In genomic region chr1:68358439-68358838, GRCh38 we compare ENCODE assay signal across 16 cellular contexts.
DNase-seq lines count a peak whose midpoint lies in the region; ATAC-seq and TF ChIP-seq lines count a peak whose summit lies in the region.
"Had no signal": no experiment of that assay in that cellular context is flagged by ENCODE, and none has a peak within 500 bp of the region (broad histone marks: within the 10 kb centered on the region; RNA-seq: fewer than 3 reads in every experiment).

No MANE protein-coding gene starts in this region.

- H3K27ac Mint-ChIP-seq in progenitor cell of endocrine pancreas = no peak overlapping the region
- H3K27ac Mint-ChIP-seq: naive thymus-derived CD4-positive, alpha-beta T cell; T-cell had no signal

- H3K36me3 ChIP-seq in ACC112 (ENCODE audit: insufficient read depth, low read length) (no peaks in the 10 kb centered on the region), ascending aorta (no peaks in the 10 kb centered on the region), lung (ENCODE audit: control insufficient read depth in 2 of 2, insufficient read depth in 2 of 2, low read length in 2 of 2) (no peaks in the 10 kb centered on the region), HAP-1 (replicated peaks) (no peaks in the 10 kb centered on the region)
- H3K36me3 ChIP-seq: BE2C, breast epithelium, suprapubic skin had no signal

- H3K27me3 Mint-ChIP-seq in progenitor cell of endocrine pancreas = no peaks in the 10 kb centered on the region

- 39 to 44% methylated on average over 4 of the region's 4 CpGs for WGBS in lung, 2 donors

- no peaks in the 10 kb centered on the region for H3K36me3 Mint-ChIP-seq in progenitor cell of endocrine pancreas (ENCODE audit: insufficient read depth)
- H3K36me3 Mint-ChIP-seq: naive thymus-derived CD4-positive, alpha-beta T cell; T-cell had no signal

- no peak for DNase-seq in ascending aorta (ENCODE audit: low spot score in 2 of 2)
- no peak for DNase-seq in lung (ENCODE audit: low spot score)
- DNase-seq in HAP-1 (ENCODE audit: low spot score in 2 of 2) = no peak
- no peak for DNase-seq in progenitor cell of endocrine pancreas (ENCODE audit: low spot score, unreplicated experiment)
- DNase-seq in GDM1 (lab: John Stamatoyannopoulos, UW) = no peak
- DNase-seq: activated CD4-positive, CD25-positive, alpha-beta regulatory T cell treated with anti-CD3 and anti-CD28 coated beads, Interleukin-2, amount 50 U/mL, for 72 hours; BE2C; naive thymus-derived CD4-positive, alpha-beta T cell; NCI-H1930; NCI-H524 treated with DMSO at 0.1 percent for 48 hours; T-cell had no signal

- in situ Hi-C loops in HAP-1 (cut with MboI; ENCODE audit: low sequenced_read_pairs) = loop anchor here (10.0 kb wide), 1 partner anchor 504 kb away; no protein-coding TSS in a partner anchor

- intact Hi-C loops in ascending aorta (cut with DNase I) = no loop called here

- TF ChIP-seq CTCF in ascending aorta (IDR thresholded peaks at IDR 0.05) (no peak), lung (IDR thresholded peaks at IDR 0.05; ENCODE audit: control extremely low read depth, extremely low read depth) (no peak), progenitor cell of endocrine pancreas (IDR thresholded peaks at IDR 0.05; ENCODE audit: unreplicated experiment) (no peak)

- H3K27me3 ChIP-seq in ACC112 (ENCODE audit: insufficient read depth, low read length) (no peaks in the 10 kb centered on the region), ascending aorta (no peaks in the 10 kb centered on the region), lung (ENCODE audit: control insufficient read depth, insufficient read depth) (no peaks in the 10 kb centered on the region), HAP-1 (ENCODE audit: low read depth) (no peaks in the 10 kb centered on the region)
- H3K27me3 ChIP-seq: BE2C, breast epithelium, suprapubic skin had no signal

- H3K4me3 ChIP-seq in ACC112 (ENCODE audit: low read depth, low read length) (no peak overlapping the region), ascending aorta (no peak overlapping the region), lung (no peak overlapping the region), HAP-1 (no peak overlapping the region)
- H3K4me3 ChIP-seq: breast epithelium, suprapubic skin had no signal

- H3K27ac ChIP-seq in ACC112 (ENCODE audit: low read depth, low read length) (no peak overlapping the region), ascending aorta (peak overlapping the region; percentile 59 to 61), lung (ENCODE audit: low read depth in 1 of 2, low read length in 1 of 2) (peak overlapping the region; percentile 33)
- H3K27ac ChIP-seq: breast epithelium, suprapubic skin had no signal

- no peaks in the 10 kb centered on the region for H3K79me2 ChIP-seq in ACC112 (ENCODE audit: control insufficient read depth, insufficient read depth, low read length, unreplicated experiment)

- H3K4me1 Mint-ChIP-seq in progenitor cell of endocrine pancreas (ENCODE audit: low read depth) = peaks cover 6% of the 10 kb centered on the region
- H3K4me1 Mint-ChIP-seq: naive thymus-derived CD4-positive, alpha-beta T cell; T-cell had no signal

- no peaks in the 10 kb centered on the region for H3K9me3 ChIP-seq in ascending aorta
- no peaks in the 10 kb centered on the region for H3K9me3 ChIP-seq in lung (ENCODE audit: control insufficient read depth in 2 of 2, insufficient read depth in 1 of 2, low read length in 1 of 2)
- no peaks in the 10 kb centered on the region for H3K9me3 ChIP-seq in HAP-1
- H3K9me3 ChIP-seq: BE2C, breast epithelium, suprapubic skin had no signal

- peak overlapping the region; percentile 31 for H2AFZ ChIP-seq in ACC112 (ENCODE audit: low read length, unreplicated experiment)

- H3K9me3 Mint-ChIP-seq in progenitor cell of endocrine pancreas (ENCODE audit: low read depth) = no peaks in the 10 kb centered on the region
- H3K9me3 Mint-ChIP-seq: T-cell had no signal

- ATAC-seq in GM18867 (IDR thresholded peaks at IDR 0.05; ENCODE audit: unreplicated experiment) (peak; percentile 70), lung (ENCODE audit: insufficient read depth, low FRiP score) (no peak), GM21360 (IDR thresholded peaks at IDR 0.05; ENCODE audit: unreplicated experiment) (no peak)
- ATAC-seq: naive thymus-derived CD4-positive, alpha-beta T cell; T-cell had no signal

- no peak overlapping the region for H3K4me3 Mint-ChIP-seq in progenitor cell of endocrine pancreas (ENCODE audit: low read depth)
- H3K4me3 Mint-ChIP-seq: naive thymus-derived CD4-positive, alpha-beta T cell; T-cell had no signal

- peaks cover 29% of the 10 kb centered on the region for H3K4me1 ChIP-seq in ACC112 (ENCODE audit: control insufficient read depth, insufficient read depth, low read length, unreplicated experiment)
- peaks cover 4 to 18% of the 10 kb centered on the region in 2 donors for H3K4me1 ChIP-seq in ascending aorta
- H3K4me1 ChIP-seq in lung (ENCODE audit: control insufficient read depth in 2 of 2, insufficient read depth in 2 of 2, low read length in 2 of 2) = peaks cover 2 to 6% of the 10 kb centered on the region in 2 donors
- H3K4me1 ChIP-seq in HAP-1 = peaks cover 15% of the 10 kb centered on the region
- H3K4me1 ChIP-seq: BE2C, breast epithelium had no signal
